1 cellular context compared by ENCODE assay signal in the genomic region with DNA sequence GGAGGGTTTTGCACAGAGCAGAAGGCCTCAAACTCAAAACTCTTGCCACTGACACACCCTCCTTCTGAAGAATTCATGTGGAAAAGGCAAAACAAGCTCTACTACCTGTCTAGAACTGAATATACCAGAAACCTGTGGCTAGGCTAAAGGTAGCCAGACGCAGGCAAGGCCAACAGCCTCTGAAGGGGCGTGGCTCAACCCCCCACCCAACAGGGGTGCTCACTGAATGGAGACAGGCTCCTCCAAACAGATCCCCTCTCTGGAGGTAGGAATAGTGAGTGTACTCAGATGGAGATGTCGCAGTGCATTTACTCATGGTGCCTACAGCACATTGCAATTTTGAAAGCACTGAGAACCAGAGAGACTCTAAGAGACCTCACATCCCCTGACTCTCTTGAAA.
TF ChIP-seq lines count a peak whose summit lies in the region.

No MANE protein-coding gene starts in this region.

TF ChIP-seq in H1, 55 proteins besides CTCF, POLR2A, EP300 and RAD21:
- TF ChIP-seq SUZ12 (IDR thresholded peaks at IDR 0.05; ENCODE audit: low read length) = no peak
- TF ChIP-seq CBX8 (IDR thresholded peaks at IDR 0.05; ENCODE audit: borderline replicate concordance, low read depth, low read length) = no peak
- no peak for TF ChIP-seq MAFK (IDR thresholded peaks at IDR 0.05; ENCODE audit: low read depth, low read length)
- no peak for TF ChIP-seq ASH2L (IDR thresholded peaks at IDR 0.05; ENCODE audit: low read length)
- TF ChIP-seq CEBPB (IDR thresholded peaks at IDR 0.05; ENCODE audit: low read depth, low read length) = no peak
- TF ChIP-seq TCF12 (IDR thresholded peaks at IDR 0.05; ENCODE audit: low read depth, low read length) = no peak
- no peak for TF ChIP-seq KDM4A (IDR thresholded peaks at IDR 0.05; ENCODE audit: low read depth, low read length, severe bottlenecking)
- no peak for TF ChIP-seq SIRT6 (IDR thresholded peaks at IDR 0.05; ENCODE audit: low read length)
- no peak for TF ChIP-seq NRF1 (IDR thresholded peaks at IDR 0.05; ENCODE audit: low read depth, low read length)
- TF ChIP-seq CTBP2 (IDR thresholded peaks at IDR 0.05; ENCODE audit: borderline replicate concordance, insufficient read depth, insufficient read length, low read length) = no peak
TF ChIP-seq in H1: peak in this region for 0.
